8 cellular contexts compared by ENCODE assay signal in the genomic region with DNA sequence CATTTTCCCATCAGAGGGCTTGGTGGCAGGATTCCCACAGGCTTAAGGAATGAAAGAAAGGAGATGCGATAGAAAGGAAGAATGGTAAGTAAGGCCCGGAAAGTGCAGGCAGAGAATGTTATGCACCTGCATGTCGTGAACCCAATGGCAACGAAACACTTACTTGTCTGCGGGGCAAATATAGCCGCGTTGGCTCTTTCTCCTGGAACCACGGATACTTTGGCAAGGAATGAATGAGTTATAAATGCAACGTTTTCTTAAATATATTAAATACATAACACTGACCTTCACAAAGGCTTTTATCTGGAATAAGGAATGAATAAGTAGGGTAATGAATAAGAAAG.
A peak's percentile ranks its signal among the peaks of the same experiment; 100 is the strongest.
DNase-seq lines count a peak whose midpoint lies in the region; TF ChIP-seq lines count a peak whose summit lies in the region.

No MANE protein-coding gene starts in this region.

- intact Hi-C loops in A673 (cut with micrococcal nuclease; ENCODE audit: unreplicated experiment) = loop anchor here (2.0 kb wide), 1 partner anchor 606 kb away; no protein-coding TSS in a partner anchor

- CTCF ChIA-PET in A673 (lab: Charles Lee) = interaction anchor here (0.5 to 1.8 kb wide), 11 partner anchors 16 to 896 kb away, joined by 3 to 23 read pairs (median 3); no protein-coding TSS in a partner anchor

- H3K36me3 ChIP-seq in A673 (ENCODE audit: insufficient read depth, low read length, poor library complexity, severe bottlenecking) (no peaks in the 10 kb centered on the region), HUES6 (ENCODE audit: control insufficient read depth, insufficient read depth, low read length) (no peaks in the 10 kb centered on the region), muscle layer of duodenum (ENCODE audit: control insufficient read depth in 1 of 2, insufficient read depth in 2 of 2, low read length in 2 of 2) (no peaks in the 10 kb centered on the region)

- BruUV-seq in A673 (replicated peaks; lab: Mats Ljungman, UMichigan) = no TSS peak

- H3K9me3 ChIP-seq in A673 (ENCODE audit: low read depth, low read length, poor library complexity, severe bottlenecking) = no peaks in the 10 kb centered on the region
- peaks cover 5% of the 10 kb centered on the region for H3K9me3 ChIP-seq in HUES6 (ENCODE audit: control insufficient read depth, insufficient read depth, low read depth, low read length)
- no peaks in the 10 kb centered on the region for H3K9me3 ChIP-seq in muscle layer of duodenum (ENCODE audit: control insufficient read depth in 1 of 2, low read length in 2 of 2)

- H3K27me3 ChIP-seq in A673 (replicated peaks; ENCODE audit: insufficient read depth, low read depth, low read length, poor library complexity) = no peaks in the 10 kb centered on the region
- H3K27me3 ChIP-seq in HUES6 (ENCODE audit: control insufficient read depth, insufficient read depth, low read length) = no peaks in the 10 kb centered on the region; the same call in 1 of the 2 replicates
- peaks cover 9% of the 10 kb centered on the region for H3K27me3 ChIP-seq in muscle layer of duodenum (ENCODE audit: low read depth, low read length)

- POLR2A ChIA-PET in A673 (lab: Charles Lee; ENCODE audit: low non-redundant PET) = no interaction called here

- H3K4me3 ChIP-seq in A673 (ENCODE audit: low read depth, low read length, poor library complexity, severe bottlenecking) (peak overlapping the region; percentile 63), HUES6 (ENCODE audit: low read depth, low read length) (peak overlapping the region; percentile 12; the same call in 1 of the 2 replicates), cardiac fibroblast (replicated peaks in 1 of 2; ENCODE audit: low read depth in 2 of 2, low read length in 2 of 2) (peak overlapping the region; percentile 35 to 51), muscle layer of duodenum (ENCODE audit: low read depth in 1 of 2, low read length in 2 of 2) (peak overlapping the region; percentile 63)

- H3K4me1 ChIP-seq in A673 (ENCODE audit: insufficient read depth, low read length, poor library complexity, severe bottlenecking) = peaks cover 39% of the 10 kb centered on the region
- H3K4me1 ChIP-seq in HUES6 (ENCODE audit: control insufficient read depth, insufficient read depth, low read length) = peaks cover 25% of the 10 kb centered on the region
- H3K4me1 ChIP-seq in muscle layer of duodenum (ENCODE audit: control insufficient read depth in 1 of 2, insufficient read depth in 2 of 2, low read length in 2 of 2) = peaks cover 6 to 30% of the 10 kb centered on the region in 2 donors

- H3K9ac ChIP-seq in HUES6 (ENCODE audit: low read length) = no peak overlapping the region

- DNase-seq in A673 (ENCODE audit: low spot score) (no peak), cardiac fibroblast (ENCODE audit: low read depth in 2 of 2) (no peak), activated gamma-delta T cell (lab: John Stamatoyannopoulos, UW) (no peak), globus pallidus (ENCODE audit: low spot score) (no peak), NCI-H69 (lab: John Stamatoyannopoulos, UW) (no peak), amygdala (lab: John Stamatoyannopoulos, UW) (no peak)

- no peak overlapping the region for H3K27ac ChIP-seq in A673 (ENCODE audit: low read depth, low read length, poor library complexity, severe bottlenecking)
- H3K27ac ChIP-seq in HUES6 (ENCODE audit: low read depth, low read length) = no peak overlapping the region
- H3K27ac ChIP-seq in muscle layer of duodenum (ENCODE audit: low read length) = no peak overlapping the region

- no peak for TF ChIP-seq CTCF in A673 (conservative IDR thresholded peaks at IDR 0.05; ENCODE audit: low read depth, low read length)
- no peak for TF ChIP-seq CTCF in cardiac fibroblast (IDR thresholded peaks at IDR 0.05; ENCODE audit: low read depth, low read length)

Comparison
In these comparisons a context has a peak if more than half of its experiments do, and no peak if none do; other contexts are left out.
1. H3K4me3 ChIP-seq: peak in every context shown above with its lines; median percentile 63 in A673; 63 in muscle layer of duodenum; 43 in cardiac fibroblast; 12 in HUES6.